27 cellular contexts compared by ENCODE assay signal in the genomic region with DNA sequence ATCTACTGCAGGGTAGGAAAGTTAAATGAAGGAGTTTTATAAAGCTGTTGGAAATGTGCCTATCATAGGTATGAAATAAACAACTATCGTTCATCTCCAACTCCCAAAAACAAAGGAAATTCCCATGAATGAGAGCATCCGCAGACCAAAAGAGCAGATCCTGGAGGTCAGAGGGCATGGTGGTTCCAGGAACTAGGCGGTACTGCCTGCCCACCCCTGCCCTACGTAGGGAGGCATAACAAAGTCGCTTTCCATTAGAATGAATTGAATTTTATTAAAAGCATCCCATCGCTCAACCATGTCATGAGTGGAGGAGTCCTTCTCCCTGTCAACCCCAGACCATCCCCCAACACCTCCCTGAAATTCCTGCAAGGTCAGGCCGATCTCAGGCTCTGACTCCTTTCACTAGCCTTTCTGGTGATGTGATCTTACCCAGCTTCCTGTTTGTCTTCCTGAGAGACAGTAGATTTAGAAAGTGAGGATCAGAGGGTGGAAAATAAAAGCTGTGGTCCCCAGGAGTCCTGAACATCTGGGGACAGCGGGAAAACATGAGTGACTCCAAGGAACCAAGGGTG. TPM values are rescaled to one million over a fixed set of nuclear protein-coding genes. Genes with fewer than 3 reads are reported as not detected.
"Had no signal": no experiment of that assay in that cellular context is flagged by ENCODE, and none has a peak within 500 bp of the region (broad histone marks: within the 10 kb centered on the region; RNA-seq: fewer than 3 reads in every experiment).

A gene with protein sequence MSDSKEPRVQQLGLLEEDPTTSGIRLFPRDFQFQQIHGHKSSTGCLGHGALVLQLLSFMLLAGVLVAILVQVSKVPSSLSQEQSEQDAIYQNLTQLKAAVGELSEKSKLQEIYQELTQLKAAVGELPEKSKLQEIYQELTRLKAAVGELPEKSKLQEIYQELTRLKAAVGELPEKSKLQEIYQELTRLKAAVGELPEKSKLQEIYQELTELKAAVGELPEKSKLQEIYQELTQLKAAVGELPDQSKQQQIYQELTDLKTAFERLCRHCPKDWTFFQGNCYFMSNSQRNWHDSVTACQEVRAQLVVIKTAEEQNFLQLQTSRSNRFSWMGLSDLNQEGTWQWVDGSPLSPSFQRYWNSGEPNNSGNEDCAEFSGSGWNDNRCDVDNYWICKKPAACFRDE (plus strand): TSS at position 525 of the 575 bp plus-strand sequence. CDS start 24 bp downstream, at position 549.

- H3K36me3 Mint-ChIP-seq: stimulated activated effector memory CD8-positive, alpha-beta T cell treated with anti-CD3 and anti-CD28 coated beads, Interleukin-12 subunit alpha, Interleukin-12 subunit beta, amount 100 ng/mL, for 72 hours had no signal

- H2AFZ ChIP-seq: parathyroid adenoma had no signal

- ATAC-seq: activated CD8-positive, alpha-beta T cell treated with anti-CD3 and anti-CD28 coated beads, Interleukin-2, amount 10 ng/mL, durations not matched to agents 7 days and 5 days; activated naive CD4-positive, alpha-beta T cell treated with anti-CD3 and anti-CD28 coated beads, Interleukin-2, amount 50 U/mL, for 72 hours; heart right ventricle; naive thymus-derived CD8-positive, alpha-beta T cell; sciatic nerve; stimulated activated effector memory CD8-positive, alpha-beta T cell treated with anti-CD3 and anti-CD28 coated beads, Interleukin-12 subunit alpha, Interleukin-12 subunit beta, amount 100 ng/mL, for 72 hours had no signal

- H3K9ac ChIP-seq: parathyroid adenoma had no signal

- DNase-seq: activated CD4-positive, alpha-beta T cell treated with anti-CD3 and anti-CD28 coated beads for 4 hours; activated CD8-positive, alpha-beta T cell treated with anti-CD3 and anti-CD28 coated beads, Interleukin-2, amount 10 ng/mL, durations not matched to agents 7 days and 5 days; activated gamma-delta T cell treated with Interleukin-2 at 50 U/mL for 16 hours; activated T-cell treated with anti-CD3 and anti-CD28 coated beads, Interleukin-2, amount 50 U/mL, for 48 hours; cerebellar nuclear complex; cortex of kidney; effector CD8-positive, alpha-beta T cell; esophagus squamous epithelium; heart right ventricle; immature natural killer cell; kidney glomerular epithelial cell; mesenchymal stem cell; naive thymus-derived CD8-positive, alpha-beta T cell; stimulated activated CD4-positive, alpha-beta T cell treated with anti-CD3 and anti-CD28 coated beads, Interleukin-4, amount 100 ng/mL, for 24 hours; thyroid gland had no signal

- H3K4me2 ChIP-seq: smooth muscle cell had no signal

- H3K4me1 Mint-ChIP-seq: immature natural killer cell; stimulated activated effector memory CD8-positive, alpha-beta T cell treated with anti-CD3 and anti-CD28 coated beads, Interleukin-12 subunit alpha, Interleukin-12 subunit beta, amount 100 ng/mL, for 72 hours had no signal

- H3K27me3 ChIP-seq: adrenal gland, thyroid gland had no signal

- H3K4me3 Mint-ChIP-seq: activated CD8-positive, alpha-beta T cell treated with anti-CD3 and anti-CD28 coated beads, Interleukin-2, amount 10 ng/mL, durations not matched to agents 7 days and 5 days; immature natural killer cell; naive thymus-derived CD8-positive, alpha-beta T cell; stimulated activated effector memory CD8-positive, alpha-beta T cell treated with anti-CD3 and anti-CD28 coated beads, Interleukin-12 subunit alpha, Interleukin-12 subunit beta, amount 100 ng/mL, for 72 hours had no signal

- H3K79me2 ChIP-seq: parathyroid adenoma had no signal

- H3K27ac ChIP-seq: adrenal gland, esophagus squamous epithelium, heart right ventricle, parathyroid adenoma, thyroid gland had no signal

- FAIRE-seq: bronchial epithelial cell, endothelial cell of umbilical vein had no signal

- H3K27ac Mint-ChIP-seq: activated CD8-positive, alpha-beta T cell treated with anti-CD3 and anti-CD28 coated beads, Interleukin-2, amount 10 ng/mL, durations not matched to agents 7 days and 5 days; activated naive CD4-positive, alpha-beta T cell treated with anti-CD3 and anti-CD28 coated beads, Interleukin-2, amount 50 U/mL, for 72 hours; immature natural killer cell; stimulated activated effector memory CD8-positive, alpha-beta T cell treated with anti-CD3 and anti-CD28 coated beads, Interleukin-12 subunit alpha, Interleukin-12 subunit beta, amount 100 ng/mL, for 72 hours had no signal

- H3K4me1 ChIP-seq: adrenal gland, esophagus squamous epithelium, heart right ventricle, parathyroid adenoma, thyroid gland had no signal

- H3K4me3 ChIP-seq: adrenal gland, esophagus squamous epithelium, heart right ventricle, smooth muscle cell, thyroid gland had no signal

- H3K36me3 ChIP-seq: adrenal gland, esophagus squamous epithelium, heart right ventricle, thyroid gland had no signal

- H3K9me3 ChIP-seq: adrenal gland, thyroid gland had no signal

RNA-seq across cellular contexts. Expression of the gene that starts here (rescaled TPM):
- total RNA-seq: activated CD8-positive, alpha-beta T cell treated with anti-CD3 and anti-CD28 coated beads, Interleukin-2, amount 10 ng/mL, durations not matched to agents 7 days and 5 days; activated naive CD4-positive, alpha-beta T cell treated with anti-CD3 and anti-CD28 coated beads, Interleukin-2, amount 50 U/mL, for 72 hours; bronchial epithelial cell; esophagus squamous epithelium; heart right ventricle; lower leg skin; mucosa of gallbladder; naive thymus-derived CD8-positive, alpha-beta T cell; sciatic nerve; smooth muscle cell; T-helper 1 cell treated with Interleukin-12 subunit alpha and Interleukin-12 subunit beta and Interleukin-4 antibody, amounts not matched to agents 30 ng/mL and 1 ng/mL, for 36 hours; urinary bladder had no signal
- polyA plus RNA-seq: heart right ventricle; immature natural killer cell; naive thymus-derived CD8-positive, alpha-beta T cell; smooth muscle cell; urinary bladder had no signal
